In genomic region chr16:85998178-85998867, GRCh38 we compare ENCODE assay signal across 1 cellular context.
TF ChIP-seq lines count a peak whose summit lies in the region.

No MANE protein-coding gene starts in this region.

TF ChIP-seq in H1, 55 proteins besides CTCF, POLR2A, EP300 and RAD21 (continued from another document):
- no peak for TF ChIP-seq HDAC2 (IDR thresholded peaks at IDR 0.05; ENCODE audit: borderline replicate concordance in 1 of 2, low read depth in 2 of 2, low read length in 2 of 2)
- TF ChIP-seq PHF8 (conservative IDR thresholded peaks at IDR 0.05; ENCODE audit: low read depth, low read length) = no peak
- TF ChIP-seq SIRT6 (IDR thresholded peaks at IDR 0.05; ENCODE audit: low read length) = no peak
- no peak for TF ChIP-seq KDM1A (IDR thresholded peaks at IDR 0.05; ENCODE audit: borderline replicate concordance, low read length)
